24 cellular contexts compared by ENCODE assay signal in the genomic region with DNA sequence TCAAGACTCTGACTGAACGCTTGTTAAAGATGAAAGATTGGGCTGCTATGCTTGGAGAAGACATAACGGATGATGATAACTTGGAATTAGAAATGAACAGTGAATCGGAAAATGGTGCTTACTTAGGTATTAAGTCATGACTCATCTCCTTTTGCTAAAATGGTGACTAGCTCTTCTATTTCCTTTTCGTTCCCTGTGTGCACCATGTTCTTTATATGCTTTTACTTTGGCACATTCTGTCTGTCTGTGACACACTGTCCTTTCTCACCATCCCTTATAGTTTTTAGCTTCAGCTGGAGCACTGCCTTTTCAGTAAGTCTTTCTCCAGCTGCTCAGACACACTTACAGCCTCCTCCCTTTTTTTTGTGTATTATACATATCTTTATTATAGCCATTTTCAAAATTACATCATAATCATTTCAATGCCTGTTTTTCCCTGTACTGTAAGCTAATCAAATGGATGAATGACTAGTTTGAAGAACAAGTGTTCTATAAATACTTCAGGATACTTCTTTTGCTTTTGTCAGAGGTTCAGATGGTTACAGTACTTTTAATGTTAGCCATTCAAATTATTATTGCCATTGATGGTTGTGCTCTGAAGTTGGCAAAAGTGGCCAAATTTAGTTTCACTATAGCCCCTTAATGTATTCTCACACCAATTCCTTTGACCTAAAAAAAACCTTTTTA.
DNase-seq lines count a peak whose midpoint lies in the region; ATAC-seq and TF ChIP-seq lines count a peak whose summit lies in the region.
"Had no signal": no experiment of that assay in that cellular context is flagged by ENCODE, and none has a peak within 500 bp of the region (broad histone marks: within the 10 kb centered on the region; RNA-seq: fewer than 3 reads in every experiment).

No MANE protein-coding gene starts in this region.

- H3K4me1 ChIP-seq in A673 (ENCODE audit: insufficient read depth, low read length, poor library complexity, severe bottlenecking) = peaks cover 14% of the 10 kb centered on the region
- H3K4me1 ChIP-seq: body of pancreas, colonic mucosa, neural progenitor cell had no signal

- H3K4me1 Mint-ChIP-seq in central memory CD8-positive, alpha-beta T cell = no peaks in the 10 kb centered on the region
- no peaks in the 10 kb centered on the region for H3K4me1 Mint-ChIP-seq in memory B cell
- H3K4me1 Mint-ChIP-seq: activated naive CD8-positive, alpha-beta T cell treated with anti-CD3 and anti-CD28 coated beads, Interleukin-2, amount 10 ng/mL, durations not matched to agents 7 days and 5 days; H9; stimulated activated naive B cell treated with anti-CD40 and anti-IgM and Interleukin-4, amounts not matched to agents 10 μg/mL and 1 μg/mL and 100 μg/mL, for 72 hours had no signal

- peak overlapping the region; percentile 33 for H3K27ac ChIP-seq in A673 (ENCODE audit: low read depth, low read length, poor library complexity, severe bottlenecking)
- H3K27ac ChIP-seq: body of pancreas, colonic mucosa, neural progenitor cell, thoracic aorta had no signal

- CTCF ChIA-PET in A673 (lab: Charles Lee) = no interaction called here

- H3K4me3 ChIP-seq in A673 (ENCODE audit: low read depth, low read length, poor library complexity, severe bottlenecking) = no peak overlapping the region
- H3K4me3 ChIP-seq: body of pancreas, colonic mucosa, K562, neural progenitor cell, smooth muscle cell, thoracic aorta had no signal

- BruUV-seq in A673 (replicated peaks; lab: Mats Ljungman, UMichigan) = no TSS peak

- no peaks in the 10 kb centered on the region for H3K9me3 Mint-ChIP-seq in central memory CD8-positive, alpha-beta T cell
- no peaks in the 10 kb centered on the region for H3K9me3 Mint-ChIP-seq in memory B cell
- H3K9me3 Mint-ChIP-seq: activated naive CD8-positive, alpha-beta T cell treated with anti-CD3 and anti-CD28 coated beads, Interleukin-2, amount 10 ng/mL, durations not matched to agents 7 days and 5 days; CD8-positive, alpha-beta T cell; H9; neural progenitor cell; stimulated activated naive B cell treated with anti-CD40 and anti-IgM and Interleukin-4, amounts not matched to agents 10 μg/mL and 1 μg/mL and 100 μg/mL, for 72 hours had no signal

- POLR2A ChIA-PET in A673 (lab: Charles Lee; ENCODE audit: low non-redundant PET) = no interaction called here

- no peak overlapping the region for H3K4me3 Mint-ChIP-seq in central memory CD8-positive, alpha-beta T cell
- no peak overlapping the region for H3K4me3 Mint-ChIP-seq in memory B cell
- H3K4me3 Mint-ChIP-seq: activated naive CD8-positive, alpha-beta T cell treated with anti-CD3 and anti-CD28 coated beads, Interleukin-2, amount 10 ng/mL, durations not matched to agents 7 days and 5 days; CD8-positive, alpha-beta T cell; H9; neural progenitor cell; stimulated activated naive B cell treated with anti-CD40 and anti-IgM and Interleukin-4, amounts not matched to agents 10 μg/mL and 1 μg/mL and 100 μg/mL, for 72 hours had no signal

- DNase-seq in A673 (ENCODE audit: low spot score) = peak; percentile 49
- DNase-seq in HT1080 (ENCODE audit: low read depth) = peak; percentile 24
- no peak for DNase-seq in central memory CD8-positive, alpha-beta T cell (ENCODE audit: low spot score in 2 of 2)
- DNase-seq in memory B cell (ENCODE audit: low spot score in 2 of 2) = no peak
- DNase-seq in NCI-H524 (lab: John Stamatoyannopoulos, UW) = no peak
- DNase-seq in NCI-H2227 (lab: John Stamatoyannopoulos, UW; ENCODE audit: unreplicated experiment) = no peak
- DNase-seq: activated CD4-positive, alpha-beta T cell treated with anti-CD3 and anti-CD28 coated beads for 48 hours; activated effector memory CD4-positive, alpha-beta T cell treated with Interleukin-2 at 50 U/mL for 16 hours; activated naive CD8-positive, alpha-beta T cell treated with anti-CD3 and anti-CD28 coated beads, Interleukin-2, amount 10 ng/mL, durations not matched to agents 7 days and 5 days; AML-193; body of pancreas; CD8-positive, alpha-beta T cell; colonic mucosa; H9; MM.1S; NCI-H1436; NCI-H526; stimulated activated naive B cell treated with anti-CD40 and anti-IgM and Interleukin-4, amounts not matched to agents 10 μg/mL and 1 μg/mL and 100 μg/mL, for 72 hours had no signal

- peaks cover 48% of the 10 kb centered on the region for H3K36me3 Mint-ChIP-seq in central memory CD8-positive, alpha-beta T cell (ENCODE audit: insufficient read depth)
- H3K36me3 Mint-ChIP-seq in memory B cell = peaks cover 30% of the 10 kb centered on the region

- ATAC-seq in central memory CD8-positive, alpha-beta T cell (replicated peaks; ENCODE audit: extremely low read depth, poor library complexity, severe bottlenecking) = no peak
- ATAC-seq in memory B cell (ENCODE audit: low read depth) (no peak), HG03565 (IDR thresholded peaks at IDR 0.05; ENCODE audit: unreplicated experiment) (no peak)
- ATAC-seq: body of pancreas; CD8-positive, alpha-beta T cell; K562; stimulated activated naive B cell treated with anti-CD40 and anti-IgM and Interleukin-4, amounts not matched to agents 10 μg/mL and 1 μg/mL and 100 μg/mL, for 72 hours had no signal

- no peak for TF ChIP-seq CTCF in A673 (conservative IDR thresholded peaks at IDR 0.05; ENCODE audit: low read depth, low read length)

- intact Hi-C loops in A673 (cut with micrococcal nuclease; ENCODE audit: unreplicated experiment) = no loop called here

- no peaks in the 10 kb centered on the region for H3K27me3 ChIP-seq in A673 (replicated peaks; ENCODE audit: insufficient read depth, low read depth, low read length, poor library complexity)
- H3K27me3 ChIP-seq: body of pancreas, colonic mucosa, neural progenitor cell had no signal

- H3K27ac Mint-ChIP-seq in central memory CD8-positive, alpha-beta T cell (ENCODE audit: low read depth) = peak overlapping the region; percentile 30
- peak overlapping the region; percentile 67 for H3K27ac Mint-ChIP-seq in memory B cell
- H3K27ac Mint-ChIP-seq: activated naive CD8-positive, alpha-beta T cell treated with anti-CD3 and anti-CD28 coated beads, Interleukin-2, amount 10 ng/mL, durations not matched to agents 7 days and 5 days; CD8-positive, alpha-beta T cell; H9; neural progenitor cell; progenitor cell of endocrine pancreas; stimulated activated naive B cell treated with anti-CD40 and anti-IgM and Interleukin-4, amounts not matched to agents 10 μg/mL and 1 μg/mL and 100 μg/mL, for 72 hours had no signal

- no peaks in the 10 kb centered on the region for H3K36me3 ChIP-seq in A673 (ENCODE audit: insufficient read depth, low read length, poor library complexity, severe bottlenecking)
- H3K36me3 ChIP-seq: colonic mucosa had no signal

- H3K9me3 ChIP-seq in A673 (ENCODE audit: low read depth, low read length, poor library complexity, severe bottlenecking) = no peaks in the 10 kb centered on the region
- H3K9me3 ChIP-seq: body of pancreas, colonic mucosa, thoracic aorta had no signal

- H3K27me3 Mint-ChIP-seq in central memory CD8-positive, alpha-beta T cell = no peaks in the 10 kb centered on the region
- H3K27me3 Mint-ChIP-seq in memory B cell = no peaks in the 10 kb centered on the region
- H3K27me3 Mint-ChIP-seq: activated naive CD8-positive, alpha-beta T cell treated with anti-CD3 and anti-CD28 coated beads, Interleukin-2, amount 10 ng/mL, durations not matched to agents 7 days and 5 days; progenitor cell of endocrine pancreas; stimulated activated naive B cell treated with anti-CD40 and anti-IgM and Interleukin-4, amounts not matched to agents 10 μg/mL and 1 μg/mL and 100 μg/mL, for 72 hours had no signal

Comparison
In these comparisons a context has a peak if more than half of its experiments do, and no peak if none do; other contexts are left out.
1. DNase-seq: peak in A673 (single experiment) and HT1080 (single experiment); none in central memory CD8-positive, alpha-beta T cell (0 of 2), memory B cell (0 of 2), NCI-H524 (0 of 2) and NCI-H2227 (single experiment).